8 cellular contexts compared by ENCODE assay signal in the genomic region with DNA sequence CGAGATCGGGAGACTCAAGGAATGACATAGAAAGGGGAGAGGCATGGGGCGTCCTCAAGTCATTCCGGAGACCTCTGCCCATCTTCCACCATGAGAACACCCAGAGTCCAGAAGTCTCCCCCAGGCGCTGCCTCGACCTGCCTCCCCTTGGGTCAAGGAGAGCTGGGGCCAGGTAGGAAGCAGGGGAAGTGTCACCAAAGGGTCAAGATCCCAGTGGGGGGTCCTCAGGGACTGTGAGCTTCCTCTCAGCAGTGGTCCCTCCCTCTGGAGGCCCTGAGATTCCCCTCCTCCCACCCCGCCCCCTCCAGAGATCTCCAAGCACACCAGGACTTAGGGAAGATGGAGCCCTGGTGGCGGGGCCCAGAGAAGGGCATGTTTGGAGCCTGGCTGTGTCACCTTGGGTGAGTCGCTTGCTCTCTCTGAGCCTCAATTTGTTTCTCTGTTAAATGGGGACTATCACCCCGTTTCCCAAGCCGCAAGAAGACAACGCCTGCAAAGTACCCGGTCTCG. TPM values are rescaled to one million over a fixed set of nuclear protein-coding genes. Genes with fewer than 3 reads are reported as not detected.
A peak's percentile ranks its signal among the peaks of the same experiment; 100 is the strongest.
DNase-seq lines count a peak whose midpoint lies in the region; ATAC-seq and TF ChIP-seq lines count a peak whose summit lies in the region.

No MANE protein-coding gene starts in this region.

- H3K4me1 ChIP-seq in HEK293 (ENCODE audit: control insufficient read depth, insufficient read depth, low read length) = peaks cover 21% of the 10 kb centered on the region
- no peaks in the 10 kb centered on the region for H3K4me1 ChIP-seq in urinary bladder (ENCODE audit: insufficient read depth)

- no TSS peak for BruUV-seq in MCF 10A (replicated peaks; lab: Mats Ljungman, UMichigan)

- H3K4me3 Mint-ChIP-seq in MCF 10A (ENCODE audit: unreplicated experiment) = peak overlapping the region; percentile 63

- H3K27ac Mint-ChIP-seq in MCF 10A (ENCODE audit: low read depth, unreplicated experiment) = no peak overlapping the region

- CTCF ChIA-PET in AG04450 (lab: Charles Lee) = interaction anchor here (1.1 to 1.7 kb wide), 2 partner anchors 43 to 46 kb away, joined by 8 to 10 read pairs; no protein-coding TSS in a partner anchor
- CTCF ChIA-PET in HEK293 (lab: Yijun Ruan, JAX) = interaction anchor here (0.6 to 7.6 kb wide), 10 partner anchors 14 to 313 kb away, joined by 3 to 327 read pairs (median 4); a partner anchor contains a TSS
- CTCF ChIA-PET in MCF 10A (lab: Yijun Ruan, JAX) = interaction anchor here (0.6 kb wide), 1 partner anchor 21 kb away, joined by 5 read pairs; no protein-coding TSS in a partner anchor

- TF ChIP-seq CTCF in AG04450 (IDR thresholded peaks at IDR 0.05; ENCODE audit: low read depth, low read length) (no peak), HEK293 (tag by site-specific recombination; IDR thresholded peaks at IDR 0.05) (no peak), MCF 10A (IDR thresholded peaks at IDR 0.05; ENCODE audit: unreplicated experiment) (no peak)

- H3K27me3 ChIP-seq in AG04450 (ENCODE audit: control insufficient read depth, insufficient read depth, low read length) = no peaks in the 10 kb centered on the region

- no peak for ATAC-seq in HG02885 (IDR thresholded peaks at IDR 0.05; ENCODE audit: poor library complexity, unreplicated experiment)
- no peak for ATAC-seq in HG02970 (IDR thresholded peaks at IDR 0.05; ENCODE audit: low FRiP score, unreplicated experiment)
- ATAC-seq in HG02884 (IDR thresholded peaks at IDR 0.05; ENCODE audit: unreplicated experiment) = no peak

- WGBS in urinary bladder = 3% methylated on average over 14 of the region's 14 CpGs

- POLR2A ChIA-PET in AG04450 (lab: Yijun Ruan, JAX) = no interaction called here
- POLR2A ChIA-PET in HEK293 (lab: Yijun Ruan, JAX) = interaction anchor here (1.5 to 2.7 kb wide), 2 partner anchors 14 to 28 kb away, joined by 7 to 11 read pairs; no protein-coding TSS in a partner anchor
- POLR2A ChIA-PET in MCF 10A (lab: Yijun Ruan, JAX) = interaction anchor here (0.6 to 2.6 kb wide), 3 partner anchors 32 to 184 kb away, joined by 3 to 30 read pairs (median 3); a partner anchor contains a TSS

- H3K27me3 Mint-ChIP-seq in MCF 10A (ENCODE audit: insufficient read depth, unreplicated experiment) = peaks cover 46% of the 10 kb centered on the region

- H3K27ac ChIP-seq in AG04450 (ENCODE audit: low read depth, low read length) (no peak overlapping the region), HEK293 (ENCODE audit: extremely low read depth, low read depth, low read length) (no peak overlapping the region), urinary bladder (ENCODE audit: low read depth) (peak overlapping the region; percentile 40)

- H3K4me1 Mint-ChIP-seq in MCF 10A (ENCODE audit: insufficient read depth, unreplicated experiment) = peaks cover 7% of the 10 kb centered on the region

- no peaks in the 10 kb centered on the region for H3K36me3 Mint-ChIP-seq in MCF 10A (ENCODE audit: insufficient read depth, unreplicated experiment)

- H3K9me3 Mint-ChIP-seq in MCF 10A (ENCODE audit: unreplicated experiment) = no peaks in the 10 kb centered on the region

- H3K36me3 ChIP-seq in HEK293 (ENCODE audit: control insufficient read depth in 2 of 2, insufficient read depth in 1 of 2, low read length in 2 of 2) (no peaks in the 10 kb centered on the region; a peak in 1 of 3 replicates), urinary bladder (ENCODE audit: insufficient read depth) (no peaks in the 10 kb centered on the region)

- intact Hi-C loops in MCF 10A (cut with micrococcal nuclease) = loop anchor here (5.0 kb wide), 1 partner anchor 118 kb away; no protein-coding TSS in a partner anchor

- H3K9me3 ChIP-seq in AG04450 (ENCODE audit: control insufficient read depth, insufficient read depth, low read length) (no peaks in the 10 kb centered on the region), HEK293 (ENCODE audit: control insufficient read depth, insufficient read depth, low read depth, low read length) (no peaks in the 10 kb centered on the region)

- H3K4me3 ChIP-seq in AG04450 (ENCODE audit: low read depth, low read length) (peak overlapping the region; percentile 67), HEK293 (ENCODE audit: low read depth, low read length) (no peak overlapping the region), urinary bladder (ENCODE audit: low read depth, low read length) (peak overlapping the region; percentile 53)

- DNase-seq in AG04450 (ENCODE audit: low read depth, low spot score) (no peak), MCF 10A (ENCODE audit: unreplicated experiment) (no peak), midbrain (lab: John Stamatoyannopoulos, UW) (peak; percentile 17)

TF ChIP-seq in HEK293, 187 proteins besides CTCF, POLR2A, EP300 and RAD21:
- TF ChIP-seq, protein P1, sequence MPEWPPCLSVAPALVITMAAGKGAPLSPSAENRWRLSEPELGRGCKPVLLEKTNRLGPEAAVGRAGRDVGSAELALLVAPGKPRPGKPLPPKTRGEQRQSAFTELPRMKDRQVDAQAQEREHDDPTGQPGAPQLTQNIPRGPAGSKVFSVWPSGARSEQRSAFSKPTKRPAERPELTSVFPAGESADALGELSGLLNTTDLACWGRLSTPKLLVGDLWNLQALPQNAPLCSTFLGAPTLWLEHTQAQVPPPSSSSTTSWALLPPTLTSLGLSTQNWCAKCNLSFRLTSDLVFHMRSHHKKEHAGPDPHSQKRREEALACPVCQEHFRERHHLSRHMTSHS (tag by site-specific recombination; IDR thresholded peaks at IDR 0.05) = no peak
- TF ChIP-seq SP3 (tag by site-specific recombination; IDR thresholded peaks at IDR 0.05) (0 out of 2 replicates have a peak, but pooled peaks have one; percentile 44), ZNF768 (tag by site-specific recombination; IDR thresholded peaks at IDR 0.05) (peak; percentile 47), ZNF341 (tag by site-specific recombination; IDR thresholded peaks at IDR 0.05; ENCODE audit: low read depth) (peak; percentile 50), ZBTB48 (tag by site-specific recombination; IDR thresholded peaks at IDR 0.05) (peak; percentile 19; the same call in 1 of the 2 replicates), ZBTB17 (tag by site-specific recombination; IDR thresholded peaks at IDR 0.05) (peak; percentile 16), GLIS1 (tag by site-specific recombination; IDR thresholded peaks at IDR 0.05) (peak; percentile 92)
- TF ChIP-seq, protein P2, sequence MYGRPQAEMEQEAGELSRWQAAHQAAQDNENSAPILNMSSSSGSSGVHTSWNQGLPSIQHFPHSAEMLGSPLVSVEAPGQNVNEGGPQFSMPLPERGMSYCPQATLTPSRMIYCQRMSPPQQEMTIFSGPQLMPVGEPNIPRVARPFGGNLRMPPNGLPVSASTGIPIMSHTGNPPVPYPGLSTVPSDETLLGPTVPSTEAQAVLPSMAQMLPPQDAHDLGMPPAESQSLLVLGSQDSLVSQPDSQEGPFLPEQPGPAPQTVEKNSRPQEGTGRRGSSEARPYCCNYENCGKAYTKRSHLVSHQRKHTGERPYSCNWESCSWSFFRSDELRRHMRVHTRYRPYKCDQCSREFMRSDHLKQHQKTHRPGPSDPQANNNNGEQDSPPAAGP (tag by site-specific recombination; IDR thresholded peaks at IDR 0.05) = no peak
- TF ChIP-seq, protein P3, sequence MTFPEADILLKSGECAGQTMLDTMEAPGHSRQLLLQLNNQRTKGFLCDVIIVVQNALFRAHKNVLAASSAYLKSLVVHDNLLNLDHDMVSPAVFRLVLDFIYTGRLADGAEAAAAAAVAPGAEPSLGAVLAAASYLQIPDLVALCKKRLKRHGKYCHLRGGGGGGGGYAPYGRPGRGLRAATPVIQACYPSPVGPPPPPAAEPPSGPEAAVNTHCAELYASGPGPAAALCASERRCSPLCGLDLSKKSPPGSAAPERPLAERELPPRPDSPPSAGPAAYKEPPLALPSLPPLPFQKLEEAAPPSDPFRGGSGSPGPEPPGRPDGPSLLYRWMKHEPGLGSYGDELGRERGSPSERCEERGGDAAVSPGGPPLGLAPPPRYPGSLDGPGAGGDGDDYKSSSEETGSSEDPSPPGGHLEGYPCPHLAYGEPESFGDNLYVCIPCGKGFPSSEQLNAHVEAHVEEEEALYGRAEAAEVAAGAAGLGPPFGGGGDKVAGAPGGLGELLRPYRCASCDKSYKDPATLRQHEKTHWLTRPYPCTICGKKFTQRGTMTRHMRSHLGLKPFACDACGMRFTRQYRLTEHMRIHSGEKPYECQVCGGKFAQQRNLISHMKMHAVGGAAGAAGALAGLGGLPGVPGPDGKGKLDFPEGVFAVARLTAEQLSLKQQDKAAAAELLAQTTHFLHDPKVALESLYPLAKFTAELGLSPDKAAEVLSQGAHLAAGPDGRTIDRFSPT (tag by site-specific recombination; IDR thresholded peaks at IDR 0.05) = no peak

RNA-seq across cellular contexts. Expression of a gene that starts 0.9 kb away (rescaled TPM):
- 6.1 and 6.9 TPM in 2 replicates for polyA plus RNA-seq in AG04450 (2011; rRNA removed)
- polyA minus RNA-seq in AG04450 (2011; rRNA and poly(A)+ RNA removed) = 4.2 and 5.1 TPM in 2 replicates
- 0.09 TPM in 1 of 2 replicates, not detected in the other for total RNA-seq in MCF 10A (2022)
- total RNA-seq in urinary bladder = 20.0 TPM
- polyA plus RNA-seq in urinary bladder = 78.9 TPM

RNA-seq across cellular contexts. Expression of a gene that starts 24.1 kb away (rescaled TPM):
- not detected in 2 replicates for polyA plus RNA-seq in AG04450 (2011; rRNA removed)
- polyA minus RNA-seq in AG04450 (2011; rRNA and poly(A)+ RNA removed) = not detected in 2 replicates
- total RNA-seq in MCF 10A (2022) = not detected in 2 replicates
- not detected for total RNA-seq in urinary bladder
- polyA plus RNA-seq in urinary bladder = not detected

RNA-seq across cellular contexts. Expression of a gene that starts 35.2 kb away (rescaled TPM):
- 2.4 and 4.2 TPM in 2 replicates for polyA plus RNA-seq in AG04450 (2011; rRNA removed)
- polyA minus RNA-seq in AG04450 (2011; rRNA and poly(A)+ RNA removed) = 1.00 and 2.8 TPM in 2 replicates
- not detected in 2 replicates for total RNA-seq in MCF 10A (2022)
- 2.6 TPM for total RNA-seq in urinary bladder
- 4.0 TPM for polyA plus RNA-seq in urinary bladder

RNA-seq across cellular contexts. Expression of a gene that starts 56.9 kb away (rescaled TPM):
- 6.7 and 10.3 TPM in 2 replicates for polyA plus RNA-seq in AG04450 (2011; rRNA removed)
- polyA minus RNA-seq in AG04450 (2011; rRNA and poly(A)+ RNA removed) = 15.2 and 18.8 TPM in 2 replicates
- 30.4 and 35.9 TPM in 2 replicates for total RNA-seq in MCF 10A (2022)
- total RNA-seq in urinary bladder = 12.1 TPM
- 29.9 TPM for polyA plus RNA-seq in urinary bladder

RNA-seq across cellular contexts. Expression of a gene that starts 58.9 kb away (rescaled TPM):
- polyA plus RNA-seq in AG04450 (2011; rRNA removed) (547 and 744 TPM in 2 replicates), urinary bladder (309 TPM)
- 268 and 287 TPM in 2 replicates for polyA minus RNA-seq in AG04450 (2011; rRNA and poly(A)+ RNA removed)
- total RNA-seq in MCF 10A (2022) (103 and 120 TPM in 2 replicates), urinary bladder (121 TPM)

Comparison
In these comparisons a context has a peak if more than half of its experiments do, and no peak if none do; other contexts are left out.
1. RNA of a gene that starts 0.9 kb away (total RNA-seq): 20.0 TPM in urinary bladder (single experiment); 0.09 TPM in MCF 10A; every median in the first group is over 10 times any median in the second.